Comparison of ENCODE assay signal across 21 cellular contexts in genomic region chr2:151945186-151945585, GRCh38.
"Had no signal": no experiment of that assay in that cellular context is flagged by ENCODE, and none has a peak within 500 bp of the region (broad histone marks: within the 10 kb centered on the region; RNA-seq: fewer than 3 reads in every experiment).

No MANE protein-coding gene starts in this region.

- H3K27me3 ChIP-seq: gastroesophageal sphincter, neural progenitor cell, ovary, stomach, transverse colon had no signal

- DNase-seq: effector memory CD4-positive, alpha-beta T cell; immature natural killer cell; kidney; left cardiac atrium; left ventricle myocardium inferior; lower lobe of right lung; mesenchymal stem cell; midbrain; nucleus accumbens; ovary; right cardiac atrium; small intestine; stimulated activated CD4-positive, alpha-beta T cell treated with anti-CD3 and anti-CD28 coated beads, Interleukin-12 subunit alpha, Interleukin-12 subunit beta, amount 100 ng/mL, for 4 hours; stimulated activated naive CD4-positive, alpha-beta T cell; stomach; substantia nigra; transverse colon had no signal

- ATAC-seq: gastroesophageal sphincter; left cardiac atrium; lower lobe of right lung; natural killer cell treated with Interleukin-12 subunit alpha and Interleukin-12 subunit beta and Interleukin-15 and Interleukin-18, amount 100 ng/mL, for 72 hours; right cardiac atrium had no signal

- H3K27ac ChIP-seq: gastroesophageal sphincter, left ventricle myocardium inferior, lower lobe of right lung, neural progenitor cell, ovary, stomach, thoracic aorta, transverse colon had no signal

- H3K4me3 ChIP-seq: gastroesophageal sphincter, left ventricle myocardium inferior, lower lobe of right lung, neural progenitor cell, ovary, stomach, thoracic aorta, transverse colon had no signal

- H3K36me3 ChIP-seq: gastroesophageal sphincter, left ventricle myocardium inferior, lower lobe of right lung, neural progenitor cell, ovary, stomach, thoracic aorta, transverse colon had no signal

- H3K9me3 ChIP-seq: lower lobe of right lung, ovary, thoracic aorta had no signal

- H3K4me1 ChIP-seq: transverse colon had no signal
